ENCODE assay signal across 7 cellular contexts in the genomic region with DNA sequence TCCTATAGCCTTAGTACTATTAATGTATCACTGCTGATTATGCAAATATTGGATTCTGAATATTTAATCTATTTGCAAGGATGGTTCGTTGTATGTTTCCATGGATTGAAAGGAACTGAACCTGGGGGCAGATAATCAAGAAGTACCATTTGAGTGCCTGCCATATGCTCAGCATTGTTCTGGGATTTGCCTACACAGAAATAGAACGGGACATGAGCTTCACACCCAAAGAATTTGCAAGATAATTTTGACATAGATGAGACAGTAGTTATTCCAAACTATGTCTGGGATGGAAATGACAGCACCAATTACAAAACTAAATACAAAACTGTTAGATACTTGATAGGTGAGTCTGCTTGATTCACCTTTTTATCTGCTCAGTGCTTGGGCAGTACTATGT.
"Had no signal": no experiment of that assay in that cellular context is flagged by ENCODE, and none has a peak within 500 bp of the region (broad histone marks: within the 10 kb centered on the region; RNA-seq: fewer than 3 reads in every experiment).

No MANE protein-coding gene starts in this region.

- ATAC-seq: K562 had no signal

- H3K27ac ChIP-seq: GM23248, HL-60 had no signal

- H3K9ac ChIP-seq: GM23248 had no signal

- H2AFZ ChIP-seq: GM23248 had no signal

- DNase-seq: GM23248, GOT3, H9, HCEC 1CT, IMR-90 had no signal

- H3K4me3 ChIP-seq: GM23248, K562 had no signal
